12 cellular contexts compared by ENCODE assay signal in the genomic region with DNA sequence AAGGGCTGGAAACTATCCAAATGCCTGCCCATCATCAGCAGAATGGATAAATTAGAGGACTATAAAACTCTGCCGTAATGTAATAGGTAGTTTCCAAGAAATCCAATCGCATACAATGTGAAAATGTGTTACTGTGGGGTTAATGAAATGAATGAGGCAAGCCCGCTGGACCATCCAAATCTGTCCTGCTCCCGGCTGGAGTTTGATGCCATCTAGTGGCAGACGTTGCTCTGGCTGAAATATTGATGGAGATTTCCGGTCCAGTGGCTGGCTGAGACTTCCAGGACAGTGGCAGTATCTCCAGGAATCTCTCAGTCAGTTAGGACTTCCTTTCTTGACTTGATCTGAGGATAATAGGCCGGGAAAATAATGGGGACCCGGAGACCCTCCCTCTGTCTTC. TPM values are rescaled to one million over a fixed set of nuclear protein-coding genes. Genes with fewer than 3 reads are reported as not detected.
"Had no signal": no experiment of that assay in that cellular context is flagged by ENCODE, and none has a peak within 500 bp of the region (broad histone marks: within the 10 kb centered on the region; RNA-seq: fewer than 3 reads in every experiment).

No MANE protein-coding gene starts in this region.

RNA-seq across cellular contexts. Expression of a gene that starts 1.9 kb away (rescaled TPM):
- total RNA-seq: frontal cortex; liver; lung microvascular endothelial cell; naive thymus-derived CD4-positive, alpha-beta T cell; osteoblast; right atrium auricular region; subcutaneous adipose tissue; tibial nerve; ureter had no signal
- polyA plus RNA-seq: esophagus; immature natural killer cell; keratinocyte; liver; naive thymus-derived CD4-positive, alpha-beta T cell had no signal

RNA-seq across cellular contexts. Expression of a gene that starts 36.1 kb away (rescaled TPM):
- total RNA-seq: frontal cortex; liver; lung microvascular endothelial cell; naive thymus-derived CD4-positive, alpha-beta T cell; osteoblast; right atrium auricular region; subcutaneous adipose tissue; tibial nerve; ureter had no signal
- polyA plus RNA-seq: immature natural killer cell; keratinocyte; liver; naive thymus-derived CD4-positive, alpha-beta T cell had no signal
